ENCODE assay signal across 8 cellular contexts in genomic region chr14:21476925-21477681, GRCh38. TPM values are rescaled to one million over a fixed set of nuclear protein-coding genes. Genes with fewer than 3 reads are reported as not detected.
A peak's percentile ranks its signal among the peaks of the same experiment; 100 is the strongest.
DNase-seq lines count a peak whose midpoint lies in the region; ATAC-seq, FAIRE-seq and TF ChIP-seq lines count a peak whose summit lies in the region.

TSS of gene RAB2B (minus strand) at chr14:21476959. CDS start at chr14:21476872, 87 bp downstream.
TSS of gene TOX4 (plus strand) at chr14:21477195. CDS start at chr14:21477279, 84 bp downstream.

- FAIRE-seq in kidney (lab: Jason Lieb, UNC) = peak; percentile 76

- in situ Hi-C loops in GM18951 (cut with MboI; ENCODE audit: low sequenced_read_pairs, unreplicated experiment) = no loop called here

- peaks cover 4 to 8% of the 10 kb centered on the region in 2 donors for H3K36me3 ChIP-seq in kidney (ENCODE audit: control insufficient read depth in 1 of 2, insufficient read depth in 2 of 2, low read length in 2 of 2)

- intact Hi-C loops in kidney (cut with DNase I) = no loop called here

- H3K4me3 ChIP-seq in AG10803 (ENCODE audit: low read length) = peak within 1 kb of the TSS; percentile 96
- H3K4me3 ChIP-seq in kidney (ENCODE audit: low read length in 2 of 2) = peak within 1 kb of the TSS; percentile 88 to 99

- peak within 1 kb of the TSS; percentile 93 to 97 for H3K9ac ChIP-seq in kidney (ENCODE audit: low read length in 2 of 2)

- peak; percentile 75 for TF ChIP-seq POLR2A in GM18951 (IDR thresholded peaks at IDR 0.05; ENCODE audit: extremely low read depth, insufficient read depth, insufficient read length)

- TF ChIP-seq CTCF in AG10803 (conservative IDR thresholded peaks at IDR 0.05; ENCODE audit: low read length) (peak; percentile 99), kidney (IDR thresholded peaks at IDR 0.05; ENCODE audit: borderline replicate concordance, extremely low read depth, insufficient read depth) (peak; percentile 96)

- peak; percentile 99 for ATAC-seq in HG03280 (IDR thresholded peaks at IDR 0.05; ENCODE audit: unreplicated experiment)

- peak within 1 kb of the TSS; percentile 85 to 89 for H3K27ac ChIP-seq in kidney (ENCODE audit: low read depth in 2 of 2, low read length in 2 of 2)

- DNase-seq in AG10803 (ENCODE audit: low read depth) (peak; percentile 98), NCI-H345 treated with DMSO at 0.1 percent for 48 hours (lab: John Stamatoyannopoulos, UW; ENCODE audit: unreplicated experiment) (peak; percentile 98), cerebellum (ENCODE audit: low spot score) (peak; percentile 99), kidney (peak; percentile 97)
- DNase-seq in activated CD4-positive, CD25-positive, alpha-beta regulatory T cell treated with anti-CD3 and anti-CD28 coated beads, Interleukin-2, amount 50 U/mL, for 16 hours (ENCODE audit: low read depth, low spot score) = peak; percentile 92
- peak; percentile 89 to 94 for DNase-seq in stimulated activated CD4-positive, alpha-beta T cell treated with anti-CD3 and anti-CD28 coated beads, Interleukin-15, amount 100 ng/mL, for 48 hours (ENCODE audit: low read depth in 2 of 2)

- H3K4me1 ChIP-seq in kidney (ENCODE audit: control insufficient read depth in 1 of 2, insufficient read depth in 1 of 2, low read depth in 1 of 2, low read length in 2 of 2) = peaks cover 0 to 4% of the 10 kb centered on the region in 2 donors

- no peaks in the 10 kb centered on the region for H3K9me3 ChIP-seq in kidney (ENCODE audit: control insufficient read depth in 1 of 2, low read length in 2 of 2)

RNA-seq across cellular contexts. Expression of gene RAB2B, which starts in this region (rescaled TPM):
- 33.9 TPM for total RNA-seq in cerebellum
- total RNA-seq in kidney = 22.7 TPM
- 12.2 TPM for polyA plus RNA-seq in kidney (ENCODE audit: insufficient read depth, low read depth, low replicate concordance)

RNA-seq across cellular contexts. Expression of gene TOX4, which starts in this region (rescaled TPM):
- total RNA-seq in cerebellum (32.8 TPM), kidney (75.9 TPM)
- polyA plus RNA-seq in kidney (ENCODE audit: insufficient read depth, low read depth, low replicate concordance) = 31.0 TPM

Comparison
In these comparisons a context has a peak if more than half of its experiments do, and no peak if none do; other contexts are left out.
1. Peak in every context shown above with its lines: DNase-seq, ATAC-seq, H3K4me3 ChIP-seq and H3K27ac ChIP-seq.